Comparison of ENCODE assay signal across 1 cellular context in genomic region chr4:77075869-77076801, GRCh38.
A peak's percentile ranks its signal among the peaks of the same experiment; 100 is the strongest.
TF ChIP-seq lines count a peak whose summit lies in the region.

Gene CCNI, minus strand, starts transcription at chr4:77075989. Its CDS starts 9,627 bp downstream, at chr4:77066362.

TF ChIP-seq in K562, 482 proteins besides CTCF, POLR2A, EP300 and RAD21 (continued from another document and continues in another):
- TF ChIP-seq MLX (CRISPR knock-in tag; conservative IDR thresholded peaks at IDR 0.05): no peak
- no peak for TF ChIP-seq TCF15 (CRISPR knock-in tag; IDR thresholded peaks at IDR 0.05)
- no peak for TF ChIP-seq SIRT6 (IDR thresholded peaks at IDR 0.05; ENCODE audit: low read depth, low read length)
- peak; percentile 75 for TF ChIP-seq GABPA (tag; conservative IDR thresholded peaks at IDR 0.05; ENCODE audit: low read depth)
- peak; percentile 95 to 96 for TF ChIP-seq ARNT (IDR thresholded peaks at IDR 0.05)
- TF ChIP-seq NR2C1 (IDR thresholded peaks at IDR 0.05): peak; percentile 73
- TF ChIP-seq NR2C1 (tag; IDR thresholded peaks at IDR 0.05): peak; percentile 60
- TF ChIP-seq ZMIZ1 (IDR thresholded peaks at IDR 0.05; ENCODE audit: low read depth in 2 of 2, low read length in 2 of 2): peak in 1 of 2 experiments; percentile 45; a peak in 2 of 4 replicates
- TF ChIP-seq ZNF354B (CRISPR knock-in tag; IDR thresholded peaks at IDR 0.05): no peak
- no peak for TF ChIP-seq PTRF (tag; IDR thresholded peaks at IDR 0.05)
- TF ChIP-seq PHB2 (IDR thresholded peaks at IDR 0.05; ENCODE audit: low read depth): peak; percentile 33; the same call in 1 of the 2 replicates
- TF ChIP-seq RFX7 (CRISPR knock-in tag; IDR thresholded peaks at IDR 0.05): no peak
- TF ChIP-seq TRIM28 (IDR thresholded peaks at IDR 0.05): peak; percentile 88
- TF ChIP-seq FOXP4 (CRISPR knock-in tag; IDR thresholded peaks at IDR 0.05; ENCODE audit: borderline replicate concordance): peak; percentile 90
- no peak for TF ChIP-seq ZNF146 (CRISPR knock-in tag; IDR thresholded peaks at IDR 0.05; ENCODE audit: unreplicated experiment)
- peak; percentile 78 for TF ChIP-seq HINFP (tag; conservative IDR thresholded peaks at IDR 0.05; ENCODE audit: low read depth)
- peak; percentile 82 for TF ChIP-seq SMAD1 (IDR thresholded peaks at IDR 0.05; ENCODE audit: low read depth, low read length, partially characterized antibody)
- no peak for TF ChIP-seq ZNF655 (CRISPR knock-in tag; IDR thresholded peaks at IDR 0.05)
- no peak for TF ChIP-seq THRA (IDR thresholded peaks at IDR 0.05)
- no peak; the same call in 1 of the 2 replicates for TF ChIP-seq MYBL2 (IDR thresholded peaks at IDR 0.05; ENCODE audit: low read depth)
- no peak for TF ChIP-seq MYBL2 (CRISPR knock-in tag; IDR thresholded peaks at IDR 0.05; ENCODE audit: borderline replicate concordance)
- TF ChIP-seq SETDB1 (IDR thresholded peaks at IDR 0.05; ENCODE audit: low read length): no peak
- TF ChIP-seq DPF2 (IDR thresholded peaks at IDR 0.05): peak; percentile 87
- TF ChIP-seq DNMT1 (IDR thresholded peaks at IDR 0.05): peak; percentile 99
- no peak for TF ChIP-seq ATF6 (CRISPR knock-in tag; IDR thresholded peaks at IDR 0.05)
- no peak for TF ChIP-seq RBM34 (IDR thresholded peaks at IDR 0.05; ENCODE audit: borderline replicate concordance, insufficient read depth, low read length)
- peak; percentile 27; the same call in 1 of the 2 replicates for TF ChIP-seq RUNX1 (IDR thresholded peaks at IDR 0.05; ENCODE audit: low read depth)
- TF ChIP-seq ZNF76 (CRISPR knock-in tag; IDR thresholded peaks at IDR 0.05; ENCODE audit: borderline replicate concordance): no peak; the same call in 1 of the 2 replicates
- no peak for TF ChIP-seq RBM14 (IDR thresholded peaks at IDR 0.05; ENCODE audit: borderline replicate concordance, insufficient read depth, low read depth, low read length)
- TF ChIP-seq ZNF444 (CRISPR knock-in tag; IDR thresholded peaks at IDR 0.05): no peak
- TF ChIP-seq BACH1 (tag; IDR thresholded peaks at IDR 0.05): no peak
- TF ChIP-seq TEAD4 (IDR thresholded peaks at IDR 0.05; ENCODE audit: low read length): no peak; the same call in 1 of the 2 replicates
- no peak for TF ChIP-seq TEAD4 (CRISPR knock-in tag; IDR thresholded peaks at IDR 0.05; ENCODE audit: borderline replicate concordance)
- TF ChIP-seq SOX6 (IDR thresholded peaks at IDR 0.05): peak; percentile 79
- TF ChIP-seq FOXM1 (IDR thresholded peaks at IDR 0.05; ENCODE audit: low read depth): peak; percentile 70
- 0 out of 2 replicates have a peak, but pooled peaks have one; percentile 41 for TF ChIP-seq FOXM1 (CRISPR knock-in tag; IDR thresholded peaks at IDR 0.05; ENCODE audit: low read depth)
- TF ChIP-seq ZC3H4 (CRISPR knock-in tag; IDR thresholded peaks at IDR 0.05; ENCODE audit: borderline replicate concordance): no peak
- TF ChIP-seq ZBTB49 (CRISPR knock-in tag; IDR thresholded peaks at IDR 0.05; ENCODE audit: borderline replicate concordance): 0 out of 2 replicates have a peak, but pooled peaks have one; percentile 36
- TF ChIP-seq TCFL5 (CRISPR knock-in tag; conservative IDR thresholded peaks at IDR 0.05): no peak
- TF ChIP-seq ETV6 (IDR thresholded peaks at IDR 0.05; ENCODE audit: borderline replicate concordance in 1 of 2, low read depth in 2 of 2, low read length in 1 of 2): peak in 1 of 2 experiments; percentile 34; a peak in 1 of 4 replicates
- no peak for TF ChIP-seq ETV6 (CRISPR knock-in tag; IDR thresholded peaks at IDR 0.05; ENCODE audit: borderline replicate concordance)
- TF ChIP-seq FIP1L1 (IDR thresholded peaks at IDR 0.05; ENCODE audit: low read depth, low read length, poor library complexity, severe bottlenecking): peak; percentile 13
- peak; percentile 52; the same call in 1 of the 2 replicates for TF ChIP-seq ATF4 (CRISPR knock-in tag; IDR thresholded peaks at IDR 0.05)
- no peak for TF ChIP-seq ZC3H11A (IDR thresholded peaks at IDR 0.05; ENCODE audit: low read depth, low read length)
- peak in 1 of 2 experiments; percentile 24; a peak in 1 of 4 replicates for TF ChIP-seq KDM4B (IDR thresholded peaks at IDR 0.05; ENCODE audit: borderline replicate concordance in 2 of 2, low read depth in 1 of 2)
- TF ChIP-seq OTX1 (CRISPR knock-in tag; IDR thresholded peaks at IDR 0.05): peak; percentile 94
- TF ChIP-seq ZBTB33 (CRISPR knock-in tag; IDR thresholded peaks at IDR 0.05): peak; percentile 48; the same call in 1 of the 2 replicates
